ENCODE assay signal across 1 cellular context in the genomic region with DNA sequence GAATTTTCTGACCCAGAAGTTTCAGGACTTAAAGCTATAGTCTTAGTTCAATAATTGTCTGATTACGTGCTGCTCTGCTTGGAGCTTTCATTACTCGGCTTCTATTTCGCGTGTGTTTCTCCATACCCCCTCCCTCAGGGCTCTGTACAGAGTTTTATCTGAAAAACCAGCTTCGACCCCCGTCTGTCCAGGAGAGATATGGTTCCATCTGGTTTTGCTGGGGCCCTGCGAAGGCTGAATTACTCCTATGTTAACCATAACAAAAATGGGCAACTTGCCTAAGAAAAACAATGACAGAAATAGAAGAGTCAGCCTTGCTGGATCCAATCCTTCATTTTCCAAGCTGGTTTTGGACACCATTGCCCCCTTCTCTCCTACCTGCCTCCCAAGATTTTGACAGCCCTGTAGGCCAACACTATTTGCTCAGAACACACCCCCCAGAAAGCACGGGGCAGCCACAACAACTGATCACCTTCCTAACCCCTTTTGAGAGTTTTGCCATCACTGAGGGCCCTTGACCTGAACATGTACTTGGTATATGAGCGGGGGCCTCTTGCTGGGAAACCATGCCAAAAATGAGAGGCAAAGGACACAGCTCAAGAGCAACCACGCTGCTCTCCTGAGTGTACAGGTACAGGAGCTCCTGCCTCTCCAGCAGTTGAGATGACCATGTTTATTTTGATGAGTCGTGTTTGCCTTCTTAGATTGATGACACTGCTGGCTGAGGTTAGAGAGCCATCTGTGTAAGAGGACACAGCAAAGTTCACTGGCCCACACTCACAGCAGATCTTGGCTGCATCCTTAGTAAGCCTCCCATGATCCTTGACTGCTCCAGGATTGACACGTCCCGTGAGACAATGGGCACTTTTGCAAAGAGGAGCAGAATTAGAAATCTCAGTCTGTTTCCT.
TF ChIP-seq lines count a peak whose summit lies in the region.

No MANE protein-coding gene starts in this region.

TF ChIP-seq in WTC11, 78 proteins besides CTCF, POLR2A, EP300 and RAD21 (continued from another document):
- TF ChIP-seq, protein P1, sequence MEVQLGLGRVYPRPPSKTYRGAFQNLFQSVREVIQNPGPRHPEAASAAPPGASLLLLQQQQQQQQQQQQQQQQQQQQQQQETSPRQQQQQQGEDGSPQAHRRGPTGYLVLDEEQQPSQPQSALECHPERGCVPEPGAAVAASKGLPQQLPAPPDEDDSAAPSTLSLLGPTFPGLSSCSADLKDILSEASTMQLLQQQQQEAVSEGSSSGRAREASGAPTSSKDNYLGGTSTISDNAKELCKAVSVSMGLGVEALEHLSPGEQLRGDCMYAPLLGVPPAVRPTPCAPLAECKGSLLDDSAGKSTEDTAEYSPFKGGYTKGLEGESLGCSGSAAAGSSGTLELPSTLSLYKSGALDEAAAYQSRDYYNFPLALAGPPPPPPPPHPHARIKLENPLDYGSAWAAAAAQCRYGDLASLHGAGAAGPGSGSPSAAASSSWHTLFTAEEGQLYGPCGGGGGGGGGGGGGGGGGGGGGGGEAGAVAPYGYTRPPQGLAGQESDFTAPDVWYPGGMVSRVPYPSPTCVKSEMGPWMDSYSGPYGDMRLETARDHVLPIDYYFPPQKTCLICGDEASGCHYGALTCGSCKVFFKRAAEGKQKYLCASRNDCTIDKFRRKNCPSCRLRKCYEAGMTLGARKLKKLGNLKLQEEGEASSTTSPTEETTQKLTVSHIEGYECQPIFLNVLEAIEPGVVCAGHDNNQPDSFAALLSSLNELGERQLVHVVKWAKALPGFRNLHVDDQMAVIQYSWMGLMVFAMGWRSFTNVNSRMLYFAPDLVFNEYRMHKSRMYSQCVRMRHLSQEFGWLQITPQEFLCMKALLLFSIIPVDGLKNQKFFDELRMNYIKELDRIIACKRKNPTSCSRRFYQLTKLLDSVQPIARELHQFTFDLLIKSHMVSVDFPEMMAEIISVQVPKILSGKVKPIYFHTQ (CRISPR knock-in tag; IDR thresholded peaks at IDR 0.05) = no peak
- TF ChIP-seq, protein P2, sequence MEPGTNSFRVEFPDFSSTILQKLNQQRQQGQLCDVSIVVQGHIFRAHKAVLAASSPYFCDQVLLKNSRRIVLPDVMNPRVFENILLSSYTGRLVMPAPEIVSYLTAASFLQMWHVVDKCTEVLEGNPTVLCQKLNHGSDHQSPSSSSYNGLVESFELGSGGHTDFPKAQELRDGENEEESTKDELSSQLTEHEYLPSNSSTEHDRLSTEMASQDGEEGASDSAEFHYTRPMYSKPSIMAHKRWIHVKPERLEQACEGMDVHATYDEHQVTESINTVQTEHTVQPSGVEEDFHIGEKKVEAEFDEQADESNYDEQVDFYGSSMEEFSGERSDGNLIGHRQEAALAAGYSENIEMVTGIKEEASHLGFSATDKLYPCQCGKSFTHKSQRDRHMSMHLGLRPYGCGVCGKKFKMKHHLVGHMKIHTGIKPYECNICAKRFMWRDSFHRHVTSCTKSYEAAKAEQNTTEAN (CRISPR knock-in tag; IDR thresholded peaks at IDR 0.05) = no peak
- TF ChIP-seq NR2C2 (CRISPR knock-in tag; IDR thresholded peaks at IDR 0.05) (no peak), HMGA2 (CRISPR knock-in tag; IDR thresholded peaks at IDR 0.05) (no peak), ZNF317 (CRISPR knock-in tag; IDR thresholded peaks at IDR 0.05; ENCODE audit: borderline replicate concordance, low read depth) (no peak)
